In the genomic region with DNA sequence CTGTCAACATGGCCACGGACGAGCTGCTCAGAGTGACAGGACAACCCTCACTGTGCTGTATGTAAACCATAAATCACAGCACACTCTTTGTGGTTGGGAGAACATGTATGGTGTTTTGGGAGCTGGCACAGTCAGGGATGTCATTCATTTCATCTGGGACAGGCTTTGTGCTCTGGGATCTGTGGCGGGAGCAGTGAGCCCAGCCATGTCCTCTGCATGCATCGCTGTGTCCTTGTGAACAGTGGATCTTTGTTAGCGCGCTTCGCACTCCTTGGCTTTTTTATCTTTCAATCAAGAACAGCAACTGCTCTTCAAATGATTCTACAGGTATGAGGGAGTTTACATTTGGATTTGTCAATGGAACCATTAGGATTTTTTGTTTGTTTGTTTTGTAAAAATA, we compare ENCODE assay signal across 17 cellular contexts. TPM values are rescaled to one million over a fixed set of nuclear protein-coding genes. Genes with fewer than 3 reads are reported as not detected.
DNase-seq lines count a peak whose midpoint lies in the region; ATAC-seq and TF ChIP-seq lines count a peak whose summit lies in the region.
"Had no signal": no experiment of that assay in that cellular context is flagged by ENCODE, and none has a peak within 500 bp of the region (broad histone marks: within the 10 kb centered on the region; RNA-seq: fewer than 3 reads in every experiment).

No MANE protein-coding gene starts in this region.

- no peak for DNase-seq in CD8-positive, alpha-beta memory T cell
- DNase-seq in RWPE1 (ENCODE audit: low spot score): no peak
- peak; percentile 89 for DNase-seq in pons (ENCODE audit: low spot score)
- DNase-seq in mesendoderm: no peak
- no peak for DNase-seq in stimulated activated CD4-positive, alpha-beta T cell treated with anti-CD3 and anti-CD28 coated beads, Interleukin-12 subunit alpha, Interleukin-12 subunit beta, amount 100 ng/mL, for 4 hours
- DNase-seq: COR-L47; GF-D8; NCI-H2081 treated with DMSO at 0.1 percent for 48 hours; stimulated activated CD4-positive, alpha-beta T cell treated with anti-CD3 and anti-CD28 coated beads, Interleukin-2, amount 100 ng/mL, for 48 hours had no signal

- no peaks in the 10 kb centered on the region for H3K9me3 Mint-ChIP-seq in CD8-positive, alpha-beta memory T cell

- H3K18ac ChIP-seq in mesendoderm (ENCODE audit: low read length): no peak overlapping the region

- no CpG with 5 or more reads among the region's 7 CpGs for WGBS in mesendoderm (ENCODE audit: extremely low coverage, insufficient coverage, low lambda C conversion rate)

- H3K36me3 ChIP-seq in CD8-positive, alpha-beta memory T cell (ENCODE audit: insufficient read depth, low read length): no peaks in the 10 kb centered on the region
- H3K36me3 ChIP-seq in mesendoderm (ENCODE audit: control insufficient read depth, insufficient read depth, low read length): no peaks in the 10 kb centered on the region

- H4K8ac ChIP-seq in mesendoderm (ENCODE audit: low read depth, low read length): no peak overlapping the region

- TF ChIP-seq CTCF in RWPE1 (conservative IDR thresholded peaks at IDR 0.05; ENCODE audit: low read depth): no peak

- H3K4me1 ChIP-seq in CD8-positive, alpha-beta memory T cell (ENCODE audit: insufficient read depth, low read length): peaks cover 22% of the 10 kb centered on the region
- H3K4me1 ChIP-seq in mesendoderm (ENCODE audit: control insufficient read depth, low read depth, low read length): no peaks in the 10 kb centered on the region

- peaks cover 19% of the 10 kb centered on the region for H3K79me1 ChIP-seq in mesendoderm (ENCODE audit: low read length)

- H3K4me2 ChIP-seq in mesendoderm (ENCODE audit: low read length): no peak overlapping the region

- H3K9me3 ChIP-seq in CD8-positive, alpha-beta memory T cell (ENCODE audit: low read length): no peaks in the 10 kb centered on the region
- H3K9me3 ChIP-seq: gastroesophageal sphincter, right atrium auricular region had no signal

- no peak overlapping the region for H2BK120ac ChIP-seq in mesendoderm (ENCODE audit: low read depth, low read length)

- no peaks in the 10 kb centered on the region for H3K27me3 ChIP-seq in CD8-positive, alpha-beta memory T cell (ENCODE audit: insufficient read depth, low read length, poor library complexity, severe bottlenecking)
- H3K27me3 ChIP-seq in mesendoderm (ENCODE audit: insufficient read depth, low read length, poor library complexity): no peaks in the 10 kb centered on the region
- H3K27me3 ChIP-seq: gastroesophageal sphincter, right atrium auricular region had no signal

- no peak overlapping the region for H4K5ac ChIP-seq in mesendoderm (ENCODE audit: low read length)

- CTCF ChIA-PET in CD8-positive, alpha-beta memory T cell (lab: Charles Lee): interaction anchor here (1.2 kb wide), 1 partner anchor 31 kb away, joined by 3 read pairs; no protein-coding TSS in a partner anchor
- CTCF ChIA-PET in RWPE1 (lab: Yijun Ruan, JAX): no interaction called here

- ATAC-seq in GM21717 (IDR thresholded peaks at IDR 0.05; ENCODE audit: unreplicated experiment): no peak
- ATAC-seq: activated CD4-positive, CD25-positive, alpha-beta regulatory T cell treated with anti-CD3 and anti-CD28 coated beads, Interleukin-2, amount 50 U/mL, for 24 hours; gastroesophageal sphincter had no signal

- no peak overlapping the region for H3K4me3 ChIP-seq in CD8-positive, alpha-beta memory T cell (ENCODE audit: low read length)
- no peak overlapping the region for H3K4me3 ChIP-seq in mesendoderm (ENCODE audit: low read length)
- H3K4me3 ChIP-seq: gastroesophageal sphincter, right atrium auricular region, SK-N-MC had no signal

- H2BK15ac ChIP-seq in mesendoderm (replicated peaks; ENCODE audit: low read depth): no peak overlapping the region

- H3K4me1 Mint-ChIP-seq in CD8-positive, alpha-beta memory T cell: peaks cover 42 to 63% (median 47%) of the 10 kb centered on the region in 3 donors

- peak overlapping the region; percentile 7 to 83 (median 76) for H3K27ac Mint-ChIP-seq in CD8-positive, alpha-beta memory T cell

- no peak overlapping the region for H3K56ac ChIP-seq in mesendoderm (ENCODE audit: low read length)

- peak overlapping the region in 2 of 7 donors; percentile 13 to 30 for H3K4me3 Mint-ChIP-seq in CD8-positive, alpha-beta memory T cell

- no peak overlapping the region for H3K9ac ChIP-seq in mesendoderm (ENCODE audit: low read length)

- peaks cover 19% of the 10 kb centered on the region for H3K79me2 ChIP-seq in mesendoderm (ENCODE audit: control insufficient read depth, insufficient read depth, low read length)

- H2AK5ac ChIP-seq in mesendoderm (ENCODE audit: low read length): no peak overlapping the region

- no peak overlapping the region for H3K27ac ChIP-seq in CD8-positive, alpha-beta memory T cell (ENCODE audit: low read depth, low read length)
- H3K27ac ChIP-seq in RWPE1: peak overlapping the region; percentile 37
- H3K27ac ChIP-seq in cingulate gyrus (ENCODE audit: low read depth, low read length): peak overlapping the region; percentile 80
- H3K27ac ChIP-seq in mesendoderm (ENCODE audit: low read depth, low read length): no peak overlapping the region
- H3K27ac ChIP-seq: gastroesophageal sphincter, HL-60, right atrium auricular region, SK-N-MC had no signal

- no peak overlapping the region for H3K23ac ChIP-seq in mesendoderm (ENCODE audit: low read length)

- no peaks in the 10 kb centered on the region for H3K27me3 Mint-ChIP-seq in CD8-positive, alpha-beta memory T cell

- no peak overlapping the region for H3K4ac ChIP-seq in mesendoderm (ENCODE audit: low read depth, low read length)

- POLR2A ChIA-PET in CD8-positive, alpha-beta memory T cell (lab: Charles Lee): interaction anchor here (0.7 kb wide), 1 partner anchor 435 kb away, joined by 6 read pairs; no protein-coding TSS in a partner anchor
- POLR2A ChIA-PET in RWPE1 (lab: Yijun Ruan, JAX; ENCODE audit: low non-redundant PET): no interaction called here

- H3K36me3 Mint-ChIP-seq in CD8-positive, alpha-beta memory T cell: peaks cover 0 to 24% (median 2%) of the 10 kb centered on the region in 3 donors

- no peak overlapping the region for H2BK5ac ChIP-seq in mesendoderm (ENCODE audit: low read length)

RNA-seq across cellular contexts. Expression of a gene that starts 7.1 kb away (rescaled TPM):
- total RNA-seq in CD8-positive, alpha-beta memory T cell: 10 to 100 TPM; 70.6 to 74.8 TPM
- polyA plus RNA-seq in CD8-positive, alpha-beta memory T cell: 81.1 TPM
- 20.7 TPM for polyA plus RNA-seq in mesendoderm (2013, experiment 1 of 2)
- 20.4 TPM for polyA plus RNA-seq in mesendoderm (2013, experiment 2 of 2)

RNA-seq across cellular contexts. Expression of a gene that starts 28.3 kb away (rescaled TPM):
- 100 to 1,000 TPM; 363 to 374 TPM for total RNA-seq in CD8-positive, alpha-beta memory T cell
- polyA plus RNA-seq in CD8-positive, alpha-beta memory T cell: 182 TPM
- polyA plus RNA-seq in mesendoderm (2013, experiment 1 of 2): 0.04 TPM
- 0.04 TPM for polyA plus RNA-seq in mesendoderm (2013, experiment 2 of 2)
- total RNA-seq: M059J had no signal

Comparison
In these comparisons a context has a peak if more than half of its experiments do, and no peak if none do; other contexts are left out.
1. H3K27ac ChIP-seq: peak in RWPE1 (single experiment) and cingulate gyrus (single experiment); none in CD8-positive, alpha-beta memory T cell (single experiment) and mesendoderm (single experiment).